Comparison of ENCODE assay signal across 8 cellular contexts in the genomic region with DNA sequence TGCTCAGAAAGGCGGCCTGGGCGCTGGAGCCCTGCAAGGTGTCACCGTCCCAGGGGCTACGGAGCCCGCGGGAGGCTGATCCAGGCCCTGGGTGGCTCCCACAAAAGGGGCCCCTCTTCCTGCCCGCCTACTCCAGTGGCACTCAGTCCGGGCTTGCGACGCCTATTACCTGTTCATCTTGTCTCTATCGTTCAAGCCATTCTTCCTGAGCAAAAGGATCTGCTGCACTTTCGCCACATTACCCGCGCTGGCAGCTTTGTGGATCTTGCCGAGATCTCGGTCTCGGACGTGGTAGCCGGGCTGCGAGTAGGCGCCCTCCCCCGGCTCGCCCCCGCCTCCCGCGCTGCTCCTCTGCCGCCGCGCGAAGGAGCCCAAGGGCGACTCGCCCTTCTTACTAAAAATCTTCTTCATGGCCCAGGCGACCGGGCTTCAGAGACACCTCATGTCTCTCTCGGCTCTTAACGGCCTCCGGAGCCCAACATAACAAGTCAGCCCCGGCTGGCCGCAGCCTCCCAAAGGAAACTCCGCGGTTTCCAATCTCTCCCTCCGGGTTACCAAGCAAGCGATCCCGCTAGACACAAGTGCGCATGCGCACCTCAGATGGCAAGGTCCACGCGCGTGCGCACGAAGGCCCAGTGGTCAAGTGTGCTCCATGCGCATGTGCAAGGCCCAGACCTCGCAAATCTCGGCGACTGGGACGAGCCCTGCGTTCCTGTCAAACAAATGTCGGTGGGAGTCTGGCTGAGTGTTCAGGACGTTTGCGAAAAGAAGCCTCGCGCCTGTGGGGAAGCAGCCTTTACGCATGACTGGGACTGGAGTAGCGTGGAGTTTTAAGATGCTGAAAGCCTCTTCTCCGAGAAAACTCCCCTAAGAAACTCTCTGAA. TPM values are rescaled to one million over a fixed set of nuclear protein-coding genes. Genes with fewer than 3 reads are reported as not detected.
DNase-seq lines count a peak whose midpoint lies in the region; ATAC-seq and TF ChIP-seq lines count a peak whose summit lies in the region.

ANKRD26 (minus strand) TSS at position 579 of the 884 bp plus-strand sequence; CDS start at position 411, 168 bp downstream.

- intact Hi-C loops in gastrocnemius medialis (cut with DNase I; ENCODE audit: low total_unique reads): loop anchor here (1.0 kb wide), 2 partner anchors 55 to 239 kb away; partner anchors contain the start of gene MASTL

- H3K9me3 ChIP-seq in gastrocnemius medialis: no peaks in the 10 kb centered on the region

- peaks cover 12 to 15% of the 10 kb centered on the region in 2 donors for H3K4me1 ChIP-seq in gastrocnemius medialis

- ATAC-seq in HG03064 (IDR thresholded peaks at IDR 0.05; ENCODE audit: low read depth, unreplicated experiment): peak; percentile 74
- peak; percentile 99 to 100 for ATAC-seq in gastrocnemius medialis

- peak; percentile 95 for DNase-seq in A172 (ENCODE audit: low spot score)
- DNase-seq in NCI-H2107 treated with DMSO at 0.1 percent for 48 hours (lab: John Stamatoyannopoulos, UW; ENCODE audit: unreplicated experiment): peak; percentile 77
- peak; percentile 97 for DNase-seq in UCSD-AML1 (lab: John Stamatoyannopoulos, UW; ENCODE audit: unreplicated experiment)
- DNase-seq in brain microvascular endothelial cell: peak; percentile 96
- peak; percentile 95 to 97 for DNase-seq in gastrocnemius medialis

- peak; percentile 84 for TF ChIP-seq POLR2A in GM18526 (IDR thresholded peaks at IDR 0.05; ENCODE audit: extremely low read depth, insufficient read length)
- TF ChIP-seq POLR2A in gastrocnemius medialis (IDR thresholded peaks at IDR 0.05): peak; percentile 57 to 63

- H3K27me3 ChIP-seq in brain microvascular endothelial cell (replicated peaks): no peaks in the 10 kb centered on the region
- no peaks in the 10 kb centered on the region for H3K27me3 ChIP-seq in gastrocnemius medialis

- no peaks in the 10 kb centered on the region for H3K36me3 ChIP-seq in brain microvascular endothelial cell (replicated peaks)
- no peaks in the 10 kb centered on the region for H3K36me3 ChIP-seq in gastrocnemius medialis

- in situ Hi-C loops in brain microvascular endothelial cell (cut with HindIII; ENCODE audit: low pct_ligation_motif_present, low sequenced_read_pairs) (no loop called here), gastrocnemius medialis (cut with MboI; ENCODE audit: low sequenced_read_pairs in 4 of 4) (no loop called here)

- H3K4me3 ChIP-seq in brain microvascular endothelial cell (ENCODE audit: low read depth, low read length): peak within 1 kb of the TSS; percentile 84
- peak within 1 kb of the TSS; percentile 71 for H3K4me3 ChIP-seq in iPS-11a (ENCODE audit: low read depth, low read length)
- H3K4me3 ChIP-seq in gastrocnemius medialis: peak within 1 kb of the TSS; percentile 77 to 88 (median 86)

- no peak for TF ChIP-seq CTCF in brain microvascular endothelial cell (IDR thresholded peaks at IDR 0.05; ENCODE audit: low read depth, low read length, missing control alignments)
- TF ChIP-seq CTCF in gastrocnemius medialis (IDR thresholded peaks at IDR 0.05 in 4 of 5, conservative IDR thresholded peaks at IDR 0.05 in 1 of 5): peak in 1 of 5 experiments; percentile 14

- H3K27ac ChIP-seq in brain microvascular endothelial cell (peak within 1 kb of the TSS; percentile 72), gastrocnemius medialis (peak within 1 kb of the TSS; percentile 88 to 93 (median 88))

RNA-seq across cellular contexts. Expression of gene ANKRD26, which starts in this region (rescaled TPM):
- 16.6 and 17.1 TPM in 2 replicates for total RNA-seq in A172 (2014; rRNA removed; shearing (Covaris generic))
- 10 to 100 TPM in 2 of 4 donors, 1 to 10 TPM in 2; 3.6 to 14.7 (median 8.4) TPM for total RNA-seq in gastrocnemius medialis

Comparison
In these comparisons a context has a peak if more than half of its experiments do, and no peak if none do; other contexts are left out.
1. Peak in every context shown above with its lines: DNase-seq, ATAC-seq, H3K4me3 ChIP-seq and H3K27ac ChIP-seq.